In the genomic region with DNA sequence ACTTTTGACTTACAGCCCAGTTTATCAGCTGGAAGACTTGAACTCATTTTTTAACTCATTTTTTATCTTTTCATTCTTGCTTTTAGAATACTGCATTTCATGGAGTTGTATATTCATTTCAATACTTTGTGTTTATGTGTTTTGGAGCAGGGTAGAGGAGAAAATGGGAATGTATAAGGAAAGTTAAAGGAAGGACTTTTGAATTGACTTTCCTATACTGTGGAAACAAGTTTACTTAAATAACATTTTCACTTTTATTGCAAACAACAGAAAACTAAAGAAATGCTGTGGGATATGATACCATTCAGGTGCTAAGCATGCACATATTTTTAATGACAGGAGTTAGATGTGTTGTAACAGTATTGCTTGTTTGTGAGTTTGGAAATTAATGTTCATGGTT, we compare ENCODE assay signal across 16 cellular contexts. TPM values are rescaled to one million over a fixed set of nuclear protein-coding genes. Genes with fewer than 3 reads are reported as not detected.
DNase-seq lines count a peak whose midpoint lies in the region; ATAC-seq, FAIRE-seq and TF ChIP-seq lines count a peak whose summit lies in the region.
"Had no signal": no experiment of that assay in that cellular context is flagged by ENCODE, and none has a peak within 500 bp of the region (broad histone marks: within the 10 kb centered on the region; RNA-seq: fewer than 3 reads in every experiment).

No MANE protein-coding gene starts in this region.

- H3K36me3 Mint-ChIP-seq in activated naive CD4-positive, alpha-beta T cell treated with anti-CD3 and anti-CD28 coated beads for 36 hours (ENCODE audit: low read depth), result peaks cover 13% of the 10 kb centered on the region
- H3K36me3 Mint-ChIP-seq in activated naive CD4-positive, alpha-beta T cell treated with anti-CD3 and anti-CD28 coated beads, Interleukin-2, amount 50 U/mL, for 72 hours, result peaks cover 8 to 20% of the 10 kb centered on the region in 2 donors
- peaks cover 7% of the 10 kb centered on the region for H3K36me3 Mint-ChIP-seq in central memory CD8-positive, alpha-beta T cell (ENCODE audit: insufficient read depth)

- H3K4me3 Mint-ChIP-seq in activated naive CD4-positive, alpha-beta T cell treated with anti-CD3 and anti-CD28 coated beads for 36 hours, result no peak overlapping the region
- no peak overlapping the region for H3K4me3 Mint-ChIP-seq in central memory CD8-positive, alpha-beta T cell

- H3K4me1 Mint-ChIP-seq in activated naive CD4-positive, alpha-beta T cell treated with anti-CD3 and anti-CD28 coated beads for 36 hours (ENCODE audit: low read depth), result peaks cover 66% of the 10 kb centered on the region
- peaks cover 66% of the 10 kb centered on the region for H3K4me1 Mint-ChIP-seq in central memory CD8-positive, alpha-beta T cell

- FAIRE-seq in GM19239 (lab: Jason Lieb, UNC), result peak; percentile 14
- FAIRE-seq: GM12892, H1, HepG2 had no signal

- no peak for DNase-seq in activated naive CD4-positive, alpha-beta T cell treated with anti-CD3 and anti-CD28 coated beads for 36 hours
- DNase-seq in activated naive CD4-positive, alpha-beta T cell treated with anti-CD3 and anti-CD28 coated beads, Interleukin-2, amount 50 U/mL, for 72 hours (ENCODE audit: low spot score in 2 of 2), result no peak
- DNase-seq in GM19239 (ENCODE audit: insufficient read length, low spot score) (no peak), smooth muscle cell (lab: John Stamatoyannopoulos, UW; ENCODE audit: unreplicated experiment) (no peak), NCI-H1694 (lab: John Stamatoyannopoulos, UW) (no peak), activated gamma-delta T cell (lab: John Stamatoyannopoulos, UW) (no peak)
- no peak for DNase-seq in central memory CD8-positive, alpha-beta T cell (ENCODE audit: low spot score in 2 of 2)
- DNase-seq: C1 segment of cervical spinal cord, KG1, NCI-H1048, NCI-H1436 treated with DMSO at 0.1 percent for 48 hours, NCI-H2081, NCI-H748 treated with DMSO at 0.1 percent for 48 hours had no signal

- no peak for ATAC-seq in activated naive CD4-positive, alpha-beta T cell treated with anti-CD3 and anti-CD28 coated beads, Interleukin-2, amount 50 U/mL, for 72 hours
- no peak for ATAC-seq in central memory CD8-positive, alpha-beta T cell (replicated peaks; ENCODE audit: extremely low read depth, poor library complexity, severe bottlenecking)
- ATAC-seq: HepG2 had no signal

- peak overlapping the region; percentile 21 for H3K27ac Mint-ChIP-seq in activated naive CD4-positive, alpha-beta T cell treated with anti-CD3 and anti-CD28 coated beads for 36 hours
- H3K27ac Mint-ChIP-seq in activated naive CD4-positive, alpha-beta T cell treated with anti-CD3 and anti-CD28 coated beads, Interleukin-2, amount 50 U/mL, for 72 hours, result peak overlapping the region in 1 of 2 donors; percentile 62
- H3K27ac Mint-ChIP-seq in central memory CD8-positive, alpha-beta T cell (ENCODE audit: low read depth), result peak overlapping the region; percentile 6

- TF ChIP-seq CTCF in smooth muscle cell (IDR thresholded peaks at IDR 0.05; ENCODE audit: borderline replicate concordance, insufficient read depth, poor library complexity, severe bottlenecking), result no peak

- H3F3A ChIP-seq in smooth muscle cell (ENCODE audit: low read depth), result no peaks in the 10 kb centered on the region

- CTCF ChIA-PET in activated naive CD4-positive, alpha-beta T cell treated with anti-CD3 and anti-CD28 coated beads for 36 hours (lab: Charles Lee), result interaction anchor here (1.2 kb wide), 1 partner anchor 56 kb away, joined by 4 read pairs; no protein-coding TSS in a partner anchor

- no peak overlapping the region for H3K4me3 ChIP-seq in smooth muscle cell

- H2AFZ ChIP-seq in smooth muscle cell (ENCODE audit: low read depth), result no peak overlapping the region

- H3K4me2 ChIP-seq in smooth muscle cell, result no peak overlapping the region

- H3K9ac ChIP-seq in smooth muscle cell (ENCODE audit: low read depth), result no peak overlapping the region

- peaks cover 4% of the 10 kb centered on the region for H3K9me3 Mint-ChIP-seq in activated naive CD4-positive, alpha-beta T cell treated with anti-CD3 and anti-CD28 coated beads for 36 hours
- H3K9me3 Mint-ChIP-seq in activated naive CD4-positive, alpha-beta T cell treated with anti-CD3 and anti-CD28 coated beads, Interleukin-2, amount 50 U/mL, for 72 hours, result peaks cover 9 to 10% of the 10 kb centered on the region in 2 donors
- H3K9me3 Mint-ChIP-seq in central memory CD8-positive, alpha-beta T cell, result no peaks in the 10 kb centered on the region

- peaks cover 97% of the 10 kb centered on the region for H3K79me2 ChIP-seq in smooth muscle cell (ENCODE audit: low read depth)

- H3K27ac ChIP-seq in smooth muscle cell (ENCODE audit: low read depth), result peak overlapping the region; percentile 48

- peaks cover 97% of the 10 kb centered on the region for H4K20me1 ChIP-seq in smooth muscle cell (ENCODE audit: low read depth)

- no peaks in the 10 kb centered on the region for H3K4me1 ChIP-seq in smooth muscle cell (ENCODE audit: low read depth)

- H3K36me3 ChIP-seq in smooth muscle cell (ENCODE audit: low read depth), result no peaks in the 10 kb centered on the region

- no peaks in the 10 kb centered on the region for H3K27me3 Mint-ChIP-seq in activated naive CD4-positive, alpha-beta T cell treated with anti-CD3 and anti-CD28 coated beads for 36 hours (ENCODE audit: low read depth)
- no peaks in the 10 kb centered on the region for H3K27me3 Mint-ChIP-seq in central memory CD8-positive, alpha-beta T cell

- H3K9me3 ChIP-seq in smooth muscle cell (replicated peaks; ENCODE audit: low read depth), result no peaks in the 10 kb centered on the region

- intact Hi-C loops in activated naive CD4-positive, alpha-beta T cell treated with anti-CD3 and anti-CD28 coated beads for 36 hours (cut with micrococcal nuclease), result loop anchor here (2.0 to 10.0 kb wide), 3 partner anchors 40 to 1054 kb away; no protein-coding TSS in a partner anchor

- H3K27me3 ChIP-seq in smooth muscle cell (ENCODE audit: low read depth), result no peaks in the 10 kb centered on the region

RNA-seq across cellular contexts. Expression of gene NIPBL, which starts 11.7 kb away (rescaled TPM):
- 10 to 100 TPM; 36.7 to 38.3 TPM for total RNA-seq in activated naive CD4-positive, alpha-beta T cell treated with anti-CD3 and anti-CD28 coated beads for 36 hours
- 10 to 100 TPM; 46.5 to 65.8 TPM for total RNA-seq in activated naive CD4-positive, alpha-beta T cell treated with anti-CD3 and anti-CD28 coated beads, Interleukin-2, amount 50 U/mL, for 72 hours
- 46.3 and 46.4 TPM in 2 replicates for total RNA-seq in smooth muscle cell
- 14.7 and 15.4 TPM in 2 replicates for polyA plus RNA-seq in smooth muscle cell
